2 cellular contexts compared by ENCODE assay signal in the genomic region with DNA sequence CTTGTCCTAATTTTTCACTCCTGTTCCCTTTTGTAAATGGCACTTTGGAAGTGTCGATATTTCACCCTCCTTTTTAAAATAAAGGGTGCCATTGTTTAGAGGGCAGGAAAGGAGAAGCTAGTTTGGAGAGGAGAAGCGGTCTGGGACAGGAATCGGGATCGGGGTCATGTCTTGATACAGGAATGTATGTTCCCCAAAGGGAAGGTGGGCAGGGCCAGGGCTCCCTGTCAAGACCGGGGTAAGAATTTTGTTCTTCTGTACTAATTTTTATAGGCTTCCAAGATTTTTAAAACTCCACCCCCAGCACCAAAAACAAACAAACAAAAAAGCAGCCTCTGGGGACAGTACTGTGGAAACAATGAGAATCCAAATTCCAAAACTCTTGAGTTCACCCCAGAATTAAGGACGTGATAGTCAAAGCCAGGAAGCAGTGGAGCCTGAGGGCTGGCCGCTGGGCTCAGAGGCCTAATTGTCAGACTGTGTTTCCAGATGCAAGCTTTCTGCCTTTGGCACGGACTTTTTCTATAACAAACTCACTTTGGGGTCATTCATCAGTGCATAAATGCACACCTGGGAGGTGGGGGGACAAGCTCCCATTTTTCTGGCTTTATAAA.
TF ChIP-seq lines count a peak whose summit lies in the region.

No MANE protein-coding gene starts in this region.

TF ChIP-seq in GM23338, 12 proteins besides CTCF, POLR2A, EP300 and RAD21 (continues in another document):
- TF ChIP-seq ZNF331 (CRISPR knock-in tag; IDR thresholded peaks at IDR 0.05; ENCODE audit: low read depth) (no peak), EZH2phosphoT487 (IDR thresholded peaks at IDR 0.05; ENCODE audit: unreplicated experiment) (no peak), JUNB (IDR thresholded peaks at IDR 0.05; ENCODE audit: unreplicated experiment) (no peak), NANOG (IDR thresholded peaks at IDR 0.05; ENCODE audit: borderline replicate concordance) (no peak), EZH2 (IDR thresholded peaks at IDR 0.05; ENCODE audit: low read depth, unreplicated experiment) (no peak)
- TF ChIP-seq, protein P1, sequence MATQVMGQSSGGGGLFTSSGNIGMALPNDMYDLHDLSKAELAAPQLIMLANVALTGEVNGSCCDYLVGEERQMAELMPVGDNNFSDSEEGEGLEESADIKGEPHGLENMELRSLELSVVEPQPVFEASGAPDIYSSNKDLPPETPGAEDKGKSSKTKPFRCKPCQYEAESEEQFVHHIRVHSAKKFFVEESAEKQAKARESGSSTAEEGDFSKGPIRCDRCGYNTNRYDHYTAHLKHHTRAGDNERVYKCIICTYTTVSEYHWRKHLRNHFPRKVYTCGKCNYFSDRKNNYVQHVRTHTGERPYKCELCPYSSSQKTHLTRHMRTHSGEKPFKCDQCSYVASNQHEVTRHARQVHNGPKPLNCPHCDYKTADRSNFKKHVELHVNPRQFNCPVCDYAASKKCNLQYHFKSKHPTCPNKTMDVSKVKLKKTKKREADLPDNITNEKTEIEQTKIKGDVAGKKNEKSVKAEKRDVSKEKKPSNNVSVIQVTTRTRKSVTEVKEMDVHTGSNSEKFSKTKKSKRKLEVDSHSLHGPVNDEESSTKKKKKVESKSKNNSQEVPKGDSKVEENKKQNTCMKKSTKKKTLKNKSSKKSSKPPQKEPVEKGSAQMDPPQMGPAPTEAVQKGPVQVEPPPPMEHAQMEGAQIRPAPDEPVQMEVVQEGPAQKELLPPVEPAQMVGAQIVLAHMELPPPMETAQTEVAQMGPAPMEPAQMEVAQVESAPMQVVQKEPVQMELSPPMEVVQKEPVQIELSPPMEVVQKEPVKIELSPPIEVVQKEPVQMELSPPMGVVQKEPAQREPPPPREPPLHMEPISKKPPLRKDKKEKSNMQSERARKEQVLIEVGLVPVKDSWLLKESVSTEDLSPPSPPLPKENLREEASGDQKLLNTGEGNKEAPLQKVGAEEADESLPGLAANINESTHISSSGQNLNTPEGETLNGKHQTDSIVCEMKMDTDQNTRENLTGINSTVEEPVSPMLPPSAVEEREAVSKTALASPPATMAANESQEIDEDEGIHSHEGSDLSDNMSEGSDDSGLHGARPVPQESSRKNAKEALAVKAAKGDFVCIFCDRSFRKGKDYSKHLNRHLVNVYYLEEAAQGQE (IDR thresholded peaks at IDR 0.05; ENCODE audit: unreplicated experiment) = no peak
- TF ChIP-seq, protein P2, sequence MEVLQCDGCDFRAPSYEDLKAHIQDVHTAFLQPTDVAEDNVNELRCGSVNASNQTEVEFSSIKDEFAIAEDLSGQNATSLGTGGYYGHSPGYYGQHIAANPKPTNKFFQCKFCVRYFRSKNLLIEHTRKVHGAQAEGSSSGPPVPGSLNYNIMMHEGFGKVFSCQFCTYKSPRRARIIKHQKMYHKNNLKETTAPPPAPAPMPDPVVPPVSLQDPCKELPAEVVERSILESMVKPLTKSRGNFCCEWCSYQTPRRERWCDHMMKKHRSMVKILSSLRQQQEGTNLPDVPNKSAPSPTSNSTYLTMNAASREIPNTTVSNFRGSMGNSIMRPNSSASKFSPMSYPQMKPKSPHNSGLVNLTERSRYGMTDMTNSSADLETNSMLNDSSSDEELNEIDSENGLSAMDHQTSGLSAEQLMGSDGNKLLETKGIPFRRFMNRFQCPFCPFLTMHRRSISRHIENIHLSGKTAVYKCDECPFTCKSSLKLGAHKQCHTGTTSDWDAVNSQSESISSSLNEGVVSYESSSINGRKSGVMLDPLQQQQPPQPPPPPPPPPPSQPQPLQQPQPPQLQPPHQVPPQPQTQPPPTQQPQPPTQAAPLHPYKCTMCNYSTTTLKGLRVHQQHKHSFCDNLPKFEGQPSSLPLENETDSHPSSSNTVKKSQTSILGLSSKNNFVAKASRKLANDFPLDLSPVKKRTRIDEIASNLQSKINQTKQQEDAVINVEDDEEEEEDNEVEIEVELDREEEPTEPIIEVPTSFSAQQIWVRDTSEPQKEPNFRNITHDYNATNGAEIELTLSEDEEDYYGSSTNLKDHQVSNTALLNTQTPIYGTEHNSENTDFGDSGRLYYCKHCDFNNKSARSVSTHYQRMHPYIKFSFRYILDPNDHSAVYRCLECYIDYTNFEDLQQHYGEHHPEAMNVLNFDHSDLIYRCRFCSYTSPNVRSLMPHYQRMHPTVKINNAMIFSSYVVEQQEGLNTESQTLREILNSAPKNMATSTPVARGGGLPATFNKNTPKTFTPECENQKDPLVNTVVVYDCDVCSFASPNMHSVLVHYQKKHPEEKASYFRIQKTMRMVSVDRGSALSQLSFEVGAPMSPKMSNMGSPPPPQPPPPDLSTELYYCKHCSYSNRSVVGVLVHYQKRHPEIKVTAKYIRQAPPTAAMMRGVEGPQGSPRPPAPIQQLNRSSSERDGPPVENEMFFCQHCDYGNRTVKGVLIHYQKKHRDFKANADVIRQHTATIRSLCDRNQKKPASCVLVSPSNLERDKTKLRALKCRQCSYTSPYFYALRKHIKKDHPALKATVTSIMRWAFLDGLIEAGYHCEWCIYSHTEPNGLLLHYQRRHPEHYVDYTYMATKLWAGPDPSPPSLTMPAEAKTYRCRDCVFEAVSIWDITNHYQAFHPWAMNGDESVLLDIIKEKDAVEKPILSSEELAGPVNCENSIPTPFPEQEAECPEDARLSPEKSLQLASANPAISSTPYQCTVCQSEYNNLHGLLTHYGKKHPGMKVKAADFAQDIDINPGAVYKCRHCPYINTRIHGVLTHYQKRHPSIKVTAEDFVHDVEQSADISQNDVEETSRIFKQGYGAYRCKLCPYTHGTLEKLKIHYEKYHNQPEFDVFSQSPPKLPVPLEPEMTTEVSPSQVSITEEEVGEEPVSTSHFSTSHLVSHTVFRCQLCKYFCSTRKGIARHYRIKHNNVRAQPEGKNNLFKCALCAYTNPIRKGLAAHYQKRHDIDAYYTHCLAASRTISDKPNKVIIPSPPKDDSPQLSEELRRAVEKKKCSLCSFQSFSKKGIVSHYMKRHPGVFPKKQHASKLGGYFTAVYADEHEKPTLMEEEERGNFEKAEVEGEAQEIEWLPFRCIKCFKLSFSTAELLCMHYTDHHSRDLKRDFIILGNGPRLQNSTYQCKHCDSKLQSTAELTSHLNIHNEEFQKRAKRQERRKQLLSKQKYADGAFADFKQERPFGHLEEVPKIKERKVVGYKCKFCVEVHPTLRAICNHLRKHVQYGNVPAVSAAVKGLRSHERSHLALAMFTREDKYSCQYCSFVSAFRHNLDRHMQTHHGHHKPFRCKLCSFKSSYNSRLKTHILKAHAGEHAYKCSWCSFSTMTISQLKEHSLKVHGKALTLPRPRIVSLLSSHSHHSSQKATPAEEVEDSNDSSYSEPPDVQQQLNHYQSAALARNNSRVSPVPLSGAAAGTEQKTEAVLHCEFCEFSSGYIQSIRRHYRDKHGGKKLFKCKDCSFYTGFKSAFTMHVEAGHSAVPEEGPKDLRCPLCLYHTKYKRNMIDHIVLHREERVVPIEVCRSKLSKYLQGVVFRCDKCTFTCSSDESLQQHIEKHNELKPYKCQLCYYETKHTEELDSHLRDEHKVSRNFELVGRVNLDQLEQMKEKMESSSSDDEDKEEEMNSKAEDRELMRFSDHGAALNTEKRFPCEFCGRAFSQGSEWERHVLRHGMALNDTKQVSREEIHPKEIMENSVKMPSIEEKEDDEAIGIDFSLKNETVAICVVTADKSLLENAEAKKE (CRISPR knock-in tag; IDR thresholded peaks at IDR 0.05) = no peak
- TF ChIP-seq, protein P3, sequence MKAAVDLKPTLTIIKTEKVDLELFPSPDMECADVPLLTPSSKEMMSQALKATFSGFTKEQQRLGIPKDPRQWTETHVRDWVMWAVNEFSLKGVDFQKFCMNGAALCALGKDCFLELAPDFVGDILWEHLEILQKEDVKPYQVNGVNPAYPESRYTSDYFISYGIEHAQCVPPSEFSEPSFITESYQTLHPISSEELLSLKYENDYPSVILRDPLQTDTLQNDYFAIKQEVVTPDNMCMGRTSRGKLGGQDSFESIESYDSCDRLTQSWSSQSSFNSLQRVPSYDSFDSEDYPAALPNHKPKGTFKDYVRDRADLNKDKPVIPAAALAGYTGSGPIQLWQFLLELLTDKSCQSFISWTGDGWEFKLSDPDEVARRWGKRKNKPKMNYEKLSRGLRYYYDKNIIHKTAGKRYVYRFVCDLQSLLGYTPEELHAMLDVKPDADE (IDR thresholded peaks at IDR 0.05) = no peak

TF ChIP-seq in H1, 55 proteins besides CTCF, POLR2A, EP300 and RAD21 (continues in another document):
- no peak for TF ChIP-seq HDAC6 (IDR thresholded peaks at IDR 0.05; ENCODE audit: low read depth, low read length)
- no peak for TF ChIP-seq ZNF274 (IDR thresholded peaks at IDR 0.05; ENCODE audit: borderline replicate concordance, extremely low read depth, low read length)
- no peak for TF ChIP-seq SP1 (IDR thresholded peaks at IDR 0.05; ENCODE audit: low read depth, low read length)
- no peak for TF ChIP-seq CTBP2 (IDR thresholded peaks at IDR 0.05; ENCODE audit: borderline replicate concordance, insufficient read depth, insufficient read length, low read length)
- TF ChIP-seq EGR1 (IDR thresholded peaks at IDR 0.05; ENCODE audit: borderline replicate concordance, low read depth, low read length) = no peak
- TF ChIP-seq, protein P4, sequence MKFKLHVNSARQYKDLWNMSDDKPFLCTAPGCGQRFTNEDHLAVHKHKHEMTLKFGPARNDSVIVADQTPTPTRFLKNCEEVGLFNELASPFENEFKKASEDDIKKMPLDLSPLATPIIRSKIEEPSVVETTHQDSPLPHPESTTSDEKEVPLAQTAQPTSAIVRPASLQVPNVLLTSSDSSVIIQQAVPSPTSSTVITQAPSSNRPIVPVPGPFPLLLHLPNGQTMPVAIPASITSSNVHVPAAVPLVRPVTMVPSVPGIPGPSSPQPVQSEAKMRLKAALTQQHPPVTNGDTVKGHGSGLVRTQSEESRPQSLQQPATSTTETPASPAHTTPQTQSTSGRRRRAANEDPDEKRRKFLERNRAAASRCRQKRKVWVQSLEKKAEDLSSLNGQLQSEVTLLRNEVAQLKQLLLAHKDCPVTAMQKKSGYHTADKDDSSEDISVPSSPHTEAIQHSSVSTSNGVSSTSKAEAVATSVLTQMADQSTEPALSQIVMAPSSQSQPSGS (IDR thresholded peaks at IDR 0.05; ENCODE audit: low read length) = no peak
- no peak for TF ChIP-seq SIX5 (IDR thresholded peaks at IDR 0.05; ENCODE audit: low read depth, low read length)
- no peak for TF ChIP-seq GTF2F1 (IDR thresholded peaks at IDR 0.05; ENCODE audit: borderline replicate concordance, low read depth, low read length)
- TF ChIP-seq FOSL1 (IDR thresholded peaks at IDR 0.05; ENCODE audit: insufficient read depth, low read depth, low read length) = no peak
- no peak for TF ChIP-seq PHF8 (conservative IDR thresholded peaks at IDR 0.05; ENCODE audit: low read depth, low read length)
- no peak for TF ChIP-seq SIN3A (conservative IDR thresholded peaks at IDR 0.05 in 1 of 2, IDR thresholded peaks at IDR 0.05 in 1 of 2; ENCODE audit: low read depth in 1 of 2, low read length in 2 of 2)
- TF ChIP-seq NRF1 (IDR thresholded peaks at IDR 0.05; ENCODE audit: low read depth, low read length) = no peak
- TF ChIP-seq ASH2L (IDR thresholded peaks at IDR 0.05; ENCODE audit: low read length) = no peak
- TF ChIP-seq, protein P5, sequence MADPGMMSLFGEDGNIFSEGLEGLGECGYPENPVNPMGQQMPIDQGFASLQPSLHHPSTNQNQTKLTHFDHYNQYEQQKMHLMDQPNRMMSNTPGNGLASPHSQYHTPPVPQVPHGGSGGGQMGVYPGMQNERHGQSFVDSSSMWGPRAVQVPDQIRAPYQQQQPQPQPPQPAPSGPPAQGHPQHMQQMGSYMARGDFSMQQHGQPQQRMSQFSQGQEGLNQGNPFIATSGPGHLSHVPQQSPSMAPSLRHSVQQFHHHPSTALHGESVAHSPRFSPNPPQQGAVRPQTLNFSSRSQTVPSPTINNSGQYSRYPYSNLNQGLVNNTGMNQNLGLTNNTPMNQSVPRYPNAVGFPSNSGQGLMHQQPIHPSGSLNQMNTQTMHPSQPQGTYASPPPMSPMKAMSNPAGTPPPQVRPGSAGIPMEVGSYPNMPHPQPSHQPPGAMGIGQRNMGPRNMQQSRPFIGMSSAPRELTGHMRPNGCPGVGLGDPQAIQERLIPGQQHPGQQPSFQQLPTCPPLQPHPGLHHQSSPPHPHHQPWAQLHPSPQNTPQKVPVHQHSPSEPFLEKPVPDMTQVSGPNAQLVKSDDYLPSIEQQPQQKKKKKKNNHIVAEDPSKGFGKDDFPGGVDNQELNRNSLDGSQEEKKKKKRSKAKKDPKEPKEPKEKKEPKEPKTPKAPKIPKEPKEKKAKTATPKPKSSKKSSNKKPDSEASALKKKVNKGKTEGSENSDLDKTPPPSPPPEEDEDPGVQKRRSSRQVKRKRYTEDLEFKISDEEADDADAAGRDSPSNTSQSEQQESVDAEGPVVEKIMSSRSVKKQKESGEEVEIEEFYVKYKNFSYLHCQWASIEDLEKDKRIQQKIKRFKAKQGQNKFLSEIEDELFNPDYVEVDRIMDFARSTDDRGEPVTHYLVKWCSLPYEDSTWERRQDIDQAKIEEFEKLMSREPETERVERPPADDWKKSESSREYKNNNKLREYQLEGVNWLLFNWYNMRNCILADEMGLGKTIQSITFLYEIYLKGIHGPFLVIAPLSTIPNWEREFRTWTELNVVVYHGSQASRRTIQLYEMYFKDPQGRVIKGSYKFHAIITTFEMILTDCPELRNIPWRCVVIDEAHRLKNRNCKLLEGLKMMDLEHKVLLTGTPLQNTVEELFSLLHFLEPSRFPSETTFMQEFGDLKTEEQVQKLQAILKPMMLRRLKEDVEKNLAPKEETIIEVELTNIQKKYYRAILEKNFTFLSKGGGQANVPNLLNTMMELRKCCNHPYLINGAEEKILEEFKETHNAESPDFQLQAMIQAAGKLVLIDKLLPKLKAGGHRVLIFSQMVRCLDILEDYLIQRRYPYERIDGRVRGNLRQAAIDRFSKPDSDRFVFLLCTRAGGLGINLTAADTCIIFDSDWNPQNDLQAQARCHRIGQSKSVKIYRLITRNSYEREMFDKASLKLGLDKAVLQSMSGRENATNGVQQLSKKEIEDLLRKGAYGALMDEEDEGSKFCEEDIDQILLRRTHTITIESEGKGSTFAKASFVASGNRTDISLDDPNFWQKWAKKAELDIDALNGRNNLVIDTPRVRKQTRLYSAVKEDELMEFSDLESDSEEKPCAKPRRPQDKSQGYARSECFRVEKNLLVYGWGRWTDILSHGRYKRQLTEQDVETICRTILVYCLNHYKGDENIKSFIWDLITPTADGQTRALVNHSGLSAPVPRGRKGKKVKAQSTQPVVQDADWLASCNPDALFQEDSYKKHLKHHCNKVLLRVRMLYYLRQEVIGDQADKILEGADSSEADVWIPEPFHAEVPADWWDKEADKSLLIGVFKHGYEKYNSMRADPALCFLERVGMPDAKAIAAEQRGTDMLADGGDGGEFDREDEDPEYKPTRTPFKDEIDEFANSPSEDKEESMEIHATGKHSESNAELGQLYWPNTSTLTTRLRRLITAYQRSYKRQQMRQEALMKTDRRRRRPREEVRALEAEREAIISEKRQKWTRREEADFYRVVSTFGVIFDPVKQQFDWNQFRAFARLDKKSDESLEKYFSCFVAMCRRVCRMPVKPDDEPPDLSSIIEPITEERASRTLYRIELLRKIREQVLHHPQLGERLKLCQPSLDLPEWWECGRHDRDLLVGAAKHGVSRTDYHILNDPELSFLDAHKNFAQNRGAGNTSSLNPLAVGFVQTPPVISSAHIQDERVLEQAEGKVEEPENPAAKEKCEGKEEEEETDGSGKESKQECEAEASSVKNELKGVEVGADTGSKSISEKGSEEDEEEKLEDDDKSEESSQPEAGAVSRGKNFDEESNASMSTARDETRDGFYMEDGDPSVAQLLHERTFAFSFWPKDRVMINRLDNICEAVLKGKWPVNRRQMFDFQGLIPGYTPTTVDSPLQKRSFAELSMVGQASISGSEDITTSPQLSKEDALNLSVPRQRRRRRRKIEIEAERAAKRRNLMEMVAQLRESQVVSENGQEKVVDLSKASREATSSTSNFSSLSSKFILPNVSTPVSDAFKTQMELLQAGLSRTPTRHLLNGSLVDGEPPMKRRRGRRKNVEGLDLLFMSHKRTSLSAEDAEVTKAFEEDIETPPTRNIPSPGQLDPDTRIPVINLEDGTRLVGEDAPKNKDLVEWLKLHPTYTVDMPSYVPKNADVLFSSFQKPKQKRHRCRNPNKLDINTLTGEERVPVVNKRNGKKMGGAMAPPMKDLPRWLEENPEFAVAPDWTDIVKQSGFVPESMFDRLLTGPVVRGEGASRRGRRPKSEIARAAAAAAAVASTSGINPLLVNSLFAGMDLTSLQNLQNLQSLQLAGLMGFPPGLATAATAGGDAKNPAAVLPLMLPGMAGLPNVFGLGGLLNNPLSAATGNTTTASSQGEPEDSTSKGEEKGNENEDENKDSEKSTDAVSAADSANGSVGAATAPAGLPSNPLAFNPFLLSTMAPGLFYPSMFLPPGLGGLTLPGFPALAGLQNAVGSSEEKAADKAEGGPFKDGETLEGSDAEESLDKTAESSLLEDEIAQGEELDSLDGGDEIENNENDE (IDR thresholded peaks at IDR 0.05; ENCODE audit: insufficient replicate concordance, low read length) = no peak
